ENCODE assay signal across 14 cellular contexts in the genomic region with DNA sequence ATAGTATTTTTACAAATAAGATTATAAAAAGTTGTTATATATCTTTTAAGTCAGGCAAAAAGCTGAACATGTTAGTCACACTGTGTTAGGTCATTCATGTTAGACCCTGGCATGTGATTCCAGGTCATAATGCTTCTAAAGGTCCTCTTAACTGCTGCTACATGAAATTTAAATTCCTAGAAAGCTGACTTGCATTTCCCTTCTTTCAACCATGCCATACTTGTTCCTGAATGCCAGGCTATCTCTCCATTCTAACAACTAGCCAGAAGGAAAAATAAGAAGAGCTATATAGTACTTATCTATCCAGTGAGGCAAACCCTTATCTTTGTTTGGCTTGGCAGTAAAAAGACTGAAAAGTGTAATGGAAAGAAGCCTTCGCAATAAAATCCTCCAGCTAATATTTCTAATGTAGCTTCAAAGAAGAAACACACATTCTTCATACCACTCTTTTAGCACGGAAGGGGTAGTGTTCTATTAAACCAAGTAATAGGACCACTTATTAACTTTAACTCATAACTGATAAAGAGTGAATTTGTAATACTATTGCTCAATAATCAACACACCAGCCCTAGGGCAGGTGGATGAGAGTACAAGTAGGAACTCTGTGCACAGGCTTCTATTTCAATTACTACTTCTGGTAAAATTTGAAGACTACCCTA.
A peak's percentile ranks its signal among the peaks of the same experiment; 100 is the strongest.
DNase-seq lines count a peak whose midpoint lies in the region; ATAC-seq, FAIRE-seq and TF ChIP-seq lines count a peak whose summit lies in the region.
"Had no signal": no experiment of that assay in that cellular context is flagged by ENCODE, and none has a peak within 500 bp of the region (broad histone marks: within the 10 kb centered on the region; RNA-seq: fewer than 3 reads in every experiment).

No MANE protein-coding gene starts in this region.

- H3K27me3 ChIP-seq in right lobe of liver (no peaks in the 10 kb centered on the region), HepG2 (ENCODE audit: control insufficient read depth in 1 of 2, insufficient read depth in 2 of 2, low read length in 2 of 2) (no peaks in the 10 kb centered on the region), duodenal mucosa (ENCODE audit: control insufficient read depth in 1 of 2, insufficient read depth in 2 of 2, low read length in 2 of 2) (no peaks in the 10 kb centered on the region), A673 (replicated peaks; ENCODE audit: insufficient read depth, low read depth, low read length, poor library complexity) (peaks cover 13% of the 10 kb centered on the region)
- H3K27me3 ChIP-seq: gastroesophageal sphincter, uterus had no signal

- in situ Hi-C loops in HepG2 (cut with HindIII; ENCODE audit: extremely low pct_ligation_motif_present, low pct_unique_long_range_greater_than_20kb): no loop called here

- H3K36me3 ChIP-seq in right lobe of liver (no peaks in the 10 kb centered on the region), HepG2 (replicated peaks in 1 of 2; ENCODE audit: control insufficient read depth in 1 of 2, insufficient read depth in 2 of 2, low read length in 2 of 2) (no peaks in the 10 kb centered on the region), duodenal mucosa (ENCODE audit: control insufficient read depth in 1 of 2, insufficient read depth in 2 of 2, low read length in 2 of 2) (no peaks in the 10 kb centered on the region), mucosa of descending colon (ENCODE audit: low read depth) (no peaks in the 10 kb centered on the region), A673 (ENCODE audit: insufficient read depth, low read length, poor library complexity, severe bottlenecking) (no peaks in the 10 kb centered on the region)
- H3K36me3 ChIP-seq: gastroesophageal sphincter, uterus had no signal

- H3K4me1 ChIP-seq in right lobe of liver (peaks cover 0 to 18% (median 0%) of the 10 kb centered on the region in 4 donors), HepG2 (ENCODE audit: insufficient read depth, low read length) (0 out of 2 replicates have a peak, but pooled peaks cover 8% of the 10 kb centered on the region), duodenal mucosa (ENCODE audit: control insufficient read depth in 1 of 2, insufficient read depth in 2 of 2, low read length in 2 of 2) (peaks cover 17 to 46% of the 10 kb centered on the region in 2 donors), mucosa of descending colon (ENCODE audit: low read depth) (peaks cover 11% of the 10 kb centered on the region), A673 (ENCODE audit: insufficient read depth, low read length, poor library complexity, severe bottlenecking) (no peaks in the 10 kb centered on the region)
- H3K4me1 ChIP-seq: uterus had no signal

- no peak for TF ChIP-seq POLR2A in right lobe of liver (IDR thresholded peaks at IDR 0.05)
- TF ChIP-seq POLR2A in HepG2 (IDR thresholded peaks at IDR 0.05; ENCODE audit: insufficient read depth in 1 of 2, low read depth in 2 of 2, low read length in 2 of 2): no peak

- FAIRE-seq in HepG2 (lab: Jason Lieb, UNC): no peak
- FAIRE-seq: RCC 7860 had no signal

- TF ChIP-seq RAD21 in HepG2 (CRISPR knock-in tag; IDR thresholded peaks at IDR 0.05): no peak

- H3K9me3 ChIP-seq in right lobe of liver: no peaks in the 10 kb centered on the region
- no peaks in the 10 kb centered on the region for H3K9me3 ChIP-seq in HepG2 (ENCODE audit: low read length)
- H3K9me3 ChIP-seq in duodenal mucosa (ENCODE audit: control insufficient read depth in 1 of 2, low read length in 2 of 2): no peaks in the 10 kb centered on the region
- no peaks in the 10 kb centered on the region for H3K9me3 ChIP-seq in mucosa of descending colon
- no peaks in the 10 kb centered on the region for H3K9me3 ChIP-seq in A673 (ENCODE audit: low read depth, low read length, poor library complexity, severe bottlenecking)
- H3K9me3 ChIP-seq: gastroesophageal sphincter, uterus had no signal

- TF ChIP-seq EP300 in HepG2 (IDR thresholded peaks at IDR 0.05; ENCODE audit: low read depth in 2 of 2, low read length in 2 of 2) (no peak), HepG2 (CRISPR knock-in tag; IDR thresholded peaks at IDR 0.05; ENCODE audit: borderline replicate concordance) (no peak)

- no peak overlapping the region for H3K4me2 ChIP-seq in HepG2 (ENCODE audit: low read depth, low read length)

- H3K4me3 ChIP-seq in right lobe of liver: no peak overlapping the region
- H3K4me3 ChIP-seq in HepG2 (replicated peaks in 1 of 3; ENCODE audit: insufficient read depth in 1 of 3, low read depth in 2 of 3, low read length in 3 of 3): no peak overlapping the region
- H3K4me3 ChIP-seq in duodenal mucosa (ENCODE audit: low read depth in 1 of 2, low read length in 2 of 2): peak overlapping the region; percentile 29 to 55
- H3K4me3 ChIP-seq in mucosa of descending colon: no peak overlapping the region
- H3K4me3 ChIP-seq in A673 (ENCODE audit: low read depth, low read length, poor library complexity, severe bottlenecking): no peak overlapping the region
- H3K4me3 ChIP-seq: gastroesophageal sphincter, uterus had no signal

- CTCF ChIA-PET in HepG2 (lab: Yijun Ruan, JAX; ENCODE audit: low intra/inter-chr PET ratio, low total read pairs) (no interaction called here), A673 (lab: Charles Lee) (no interaction called here)

- intact Hi-C loops in right lobe of liver (cut with DNase I) (no loop called here), HepG2 (cut with micrococcal nuclease; ENCODE audit: unreplicated experiment) (no loop called here), mucosa of descending colon (cut with DNase I, micrococcal nuclease) (loop anchor here in 1 of 2 donors (10.0 kb wide), 1 partner anchor 82 kb away; no protein-coding TSS in a partner anchor), A673 (cut with micrococcal nuclease; ENCODE audit: unreplicated experiment) (no loop called here)

- no peak overlapping the region for H3K9ac ChIP-seq in HepG2 (ENCODE audit: insufficient read depth, low read depth, low read length)
- H3K9ac ChIP-seq in duodenal mucosa (ENCODE audit: low read depth in 1 of 2, low read length in 2 of 2): peak overlapping the region in 1 of 2 donors; percentile 23

- H2AFZ ChIP-seq in HepG2 (ENCODE audit: low read length): no peak overlapping the region

- DNase-seq in right lobe of liver: no peak
- no peak for DNase-seq in HepG2 (ENCODE audit: low spot score)
- no peak for DNase-seq in mucosa of descending colon
- no peak for DNase-seq in A673 (ENCODE audit: low spot score)
- DNase-seq in NCI-H1930 (lab: John Stamatoyannopoulos, UW): no peak
- DNase-seq: activated gamma-delta T cell; effector CD4-positive, alpha-beta T cell; stimulated activated CD4-positive, alpha-beta T cell treated with anti-CD3 and anti-CD28 coated beads, Interleukin-4, amount 100 ng/mL, for 4 hours; uterus had no signal

- H3K27ac ChIP-seq in right lobe of liver (no peak overlapping the region), HepG2 (ENCODE audit: extremely low read length, insufficient read depth, low read length) (no peak overlapping the region), duodenal mucosa (ENCODE audit: low read depth, low read length) (peak overlapping the region; percentile 30), A673 (ENCODE audit: low read depth, low read length, poor library complexity, severe bottlenecking) (no peak overlapping the region)
- H3K27ac ChIP-seq: gastroesophageal sphincter, uterus had no signal

- BruUV-seq in HepG2 (replicated peaks; lab: Mats Ljungman, UMichigan): no TSS peak
- BruUV-seq in A673 (replicated peaks; lab: Mats Ljungman, UMichigan): no TSS peak

- no peaks in the 10 kb centered on the region for H3K79me2 ChIP-seq in HepG2 (ENCODE audit: insufficient read depth, low read length)

- POLR2A ChIA-PET in HepG2 (lab: Yijun Ruan, JAX): no interaction called here
- POLR2A ChIA-PET in A673 (lab: Charles Lee; ENCODE audit: low non-redundant PET): no interaction called here

- H4K20me1 ChIP-seq in HepG2 (ENCODE audit: insufficient read depth, low read length): no peaks in the 10 kb centered on the region

- ATAC-seq in right lobe of liver: peak; percentile 58 to 85 (median 70)
- no peak for ATAC-seq in HepG2
- ATAC-seq in mucosa of descending colon: peak; percentile 53
- no peak for ATAC-seq in GM18519 (IDR thresholded peaks at IDR 0.05; ENCODE audit: low FRiP score, unreplicated experiment)
- no peak for ATAC-seq in GM21367 (IDR thresholded peaks at IDR 0.05; ENCODE audit: unreplicated experiment)
- ATAC-seq: gastroesophageal sphincter had no signal

- WGBS in right lobe of liver (ENCODE audit: insufficient coverage, low coverage, low lambda C conversion rate, missing lambda C conversion rate): 14% methylated on average over 2 of the region's 2 CpGs
- WGBS in HepG2 (ENCODE audit: low lambda C conversion rate): 69% methylated on average over 2 of the region's 2 CpGs

- TF ChIP-seq CTCF in right lobe of liver (IDR thresholded peaks at IDR 0.05) (no peak), HepG2 (CRISPR knock-in tag; IDR thresholded peaks at IDR 0.05) (no peak), mucosa of descending colon (IDR thresholded peaks at IDR 0.05) (no peak), A673 (conservative IDR thresholded peaks at IDR 0.05; ENCODE audit: low read depth, low read length) (no peak)

TF ChIP-seq in HepG2, 621 proteins besides CTCF, POLR2A, EP300 and RAD21 (continues in another document):
- no peak for TF ChIP-seq ZNF746 (CRISPR knock-in tag; IDR thresholded peaks at IDR 0.05)
- TF ChIP-seq RARG (CRISPR knock-in tag; IDR thresholded peaks at IDR 0.05; ENCODE audit: low read depth): no peak
- no peak for TF ChIP-seq HNRNPH1 (optimal IDR thresholded peaks at IDR 0.05; ENCODE audit: low read depth, low read length)
- no peak for TF ChIP-seq PRDM4 (CRISPR knock-in tag; IDR thresholded peaks at IDR 0.05; ENCODE audit: borderline replicate concordance)
- no peak for TF ChIP-seq KLF13 (CRISPR knock-in tag; IDR thresholded peaks at IDR 0.05)
- no peak for TF ChIP-seq ZFP37 (CRISPR knock-in tag; IDR thresholded peaks at IDR 0.05; ENCODE audit: borderline replicate concordance)
- no peak for TF ChIP-seq FOXO1 (CRISPR knock-in tag; IDR thresholded peaks at IDR 0.05)

Comparison
In these comparisons a context has a peak if more than half of its experiments do, and no peak if none do; other contexts are left out.
1. ATAC-seq: peak in right lobe of liver (4 of 4) and mucosa of descending colon (single experiment); none in HepG2 (single experiment), GM18519 (single experiment) and GM21367 (single experiment).
2. H3K4me3 ChIP-seq: peak in duodenal mucosa (2 of 2); none in right lobe of liver (0 of 3), HepG2 (0 of 3), mucosa of descending colon (single experiment) and A673 (single experiment).